8 cellular contexts compared by ENCODE assay signal in genomic region chr2:46299365-46300263, GRCh38. TPM values are rescaled to one million over a fixed set of nuclear protein-coding genes. Genes with fewer than 3 reads are reported as not detected.
A peak's percentile ranks its signal among the peaks of the same experiment; 100 is the strongest.
DNase-seq lines count a peak whose midpoint lies in the region; ATAC-seq, FAIRE-seq and TF ChIP-seq lines count a peak whose summit lies in the region.

No MANE protein-coding gene starts in this region.

- WGBS in H9 (ENCODE audit: extremely low coverage, insufficient read length, low lambda C conversion rate), result no CpG with 5 or more reads among the region's 40 CpGs
- WGBS in mesendoderm (ENCODE audit: extremely low coverage, insufficient coverage, low lambda C conversion rate), result no CpG with 5 or more reads among the region's 40 CpGs
- 6 to 10% methylated on average over 33 to 35 of the region's 40 CpGs for WGBS in tibial nerve, 2 donors

- peaks cover under 1 to 4% of the 10 kb centered on the region in 2 experiments; a peak in 2 of 5 replicates for H3K9me3 Mint-ChIP-seq in H9
- no peaks in the 10 kb centered on the region for H3K9me3 Mint-ChIP-seq in T-cell

- H3K23me2 ChIP-seq in H9 (ENCODE audit: insufficient read length, low read depth, low read length, poor library complexity, severe bottlenecking), result peaks cover 20% of the 10 kb centered on the region

- H3K27ac Mint-ChIP-seq in H9 (no peak overlapping the region), T-cell (peak overlapping the region in 1 of 2 donors; percentile 65)

- H4K20me1 ChIP-seq in H9 (ENCODE audit: control insufficient read depth, insufficient read depth, insufficient read length) (no peaks in the 10 kb centered on the region), endothelial cell of umbilical vein (replicated peaks; ENCODE audit: control insufficient read depth, extremely low read depth, insufficient read depth, low read length) (peaks cover 7% of the 10 kb centered on the region)

- H3K79me1 ChIP-seq in H9 (ENCODE audit: insufficient read depth, low read depth, low read length, poor library complexity, severe bottlenecking) (no peaks in the 10 kb centered on the region), mesendoderm (ENCODE audit: low read length) (no peaks in the 10 kb centered on the region)

- H3K27me3 ChIP-seq in AG04450 (ENCODE audit: control insufficient read depth, insufficient read depth, low read length) (no peaks in the 10 kb centered on the region), H9 (ENCODE audit: insufficient read depth, low read length) (peaks cover 45% of the 10 kb centered on the region), endothelial cell of umbilical vein (ENCODE audit: control insufficient read depth in 2 of 2, insufficient read depth in 2 of 2, low read length in 2 of 2) (no peaks in the 10 kb centered on the region), mesendoderm (ENCODE audit: insufficient read depth, low read length, poor library complexity) (peaks cover 44% of the 10 kb centered on the region), tibial nerve (no peaks in the 10 kb centered on the region)

- H3K9me1 ChIP-seq in endothelial cell of umbilical vein (replicated peaks; ENCODE audit: control insufficient read depth, extremely low read depth, insufficient read depth, low read length), result no peaks in the 10 kb centered on the region

- H3K9me3 ChIP-seq in AG04450 (ENCODE audit: control insufficient read depth, insufficient read depth, low read length) (peaks cover 11% of the 10 kb centered on the region), H9 (ENCODE audit: control insufficient read depth, low read depth, low read length) (no peaks in the 10 kb centered on the region), endothelial cell of umbilical vein (replicated peaks; ENCODE audit: control insufficient read depth, insufficient read depth, low read length) (no peaks in the 10 kb centered on the region), tibial nerve (no peaks in the 10 kb centered on the region)

- ATAC-seq in T-cell (replicated peaks in 1 of 4) (no peak), GM21447 (IDR thresholded peaks at IDR 0.05; ENCODE audit: unreplicated experiment) (no peak), GM21367 (IDR thresholded peaks at IDR 0.05; ENCODE audit: unreplicated experiment) (no peak)

- TF ChIP-seq POLR2A in endothelial cell of umbilical vein (IDR thresholded peaks at IDR 0.05; ENCODE audit: low read depth, low read length) (no peak), tibial nerve (IDR thresholded peaks at IDR 0.05) (no peak)

- H2AK5ac ChIP-seq in H9 (ENCODE audit: insufficient read length, low read length) (no peak overlapping the region), mesendoderm (ENCODE audit: low read length) (no peak overlapping the region)

- intact Hi-C loops in endothelial cell of umbilical vein (cut with micrococcal nuclease), result loop anchor here (1.0 to 5.0 kb wide), 7 partner anchors 16 to 289 kb away; no protein-coding TSS in a partner anchor

- dilution Hi-C loops in endothelial cell of umbilical vein (cut with MboI; ENCODE audit: extremely low pct_ligation_motif_present, low sequenced_read_pairs), result no loop called here

- H4K8ac ChIP-seq in H9 (replicated peaks; ENCODE audit: insufficient read length, low read depth, low read length) (no peak overlapping the region), mesendoderm (ENCODE audit: low read depth, low read length) (no peak overlapping the region)

- no peaks in the 10 kb centered on the region for H3K79me2 ChIP-seq in H9 (ENCODE audit: insufficient read depth, low read length)
- H3K79me2 ChIP-seq in endothelial cell of umbilical vein (ENCODE audit: control insufficient read depth, insufficient read depth, low read length), result peaks cover 71% of the 10 kb centered on the region
- no peaks in the 10 kb centered on the region for H3K79me2 ChIP-seq in mesendoderm (ENCODE audit: control insufficient read depth, insufficient read depth, low read length)

- H2BK120ac ChIP-seq in H9 (ENCODE audit: low read depth, low read length, poor library complexity, severe bottlenecking), result no peak overlapping the region
- H2BK120ac ChIP-seq in mesendoderm (ENCODE audit: low read depth, low read length), result no peak overlapping the region

- peak; percentile 8 to 74 for TF ChIP-seq EP300 in tibial nerve (IDR thresholded peaks at IDR 0.05)

- H3K36me3 ChIP-seq in endothelial cell of umbilical vein (ENCODE audit: control insufficient read depth in 2 of 2, extremely low read depth in 1 of 2, insufficient read depth in 2 of 2, low read length in 2 of 2), result no peaks in the 10 kb centered on the region
- no peaks in the 10 kb centered on the region for H3K36me3 ChIP-seq in mesendoderm (ENCODE audit: control insufficient read depth, insufficient read depth, low read length)
- H3K36me3 ChIP-seq in tibial nerve, result no peaks in the 10 kb centered on the region

- H3K9ac ChIP-seq in H9 (ENCODE audit: extremely low read depth, insufficient read length, low read length), result no peak overlapping the region
- peak overlapping the region; percentile 96 for H3K9ac ChIP-seq in endothelial cell of umbilical vein (replicated peaks; ENCODE audit: extremely low read depth, insufficient read depth, low read length)
- H3K9ac ChIP-seq in mesendoderm (ENCODE audit: low read length), result no peak overlapping the region

- H3K27me3 Mint-ChIP-seq in H9 (ENCODE audit: low read depth) (peaks cover 93% of the 10 kb centered on the region), T-cell (peaks cover 40 to 54% of the 10 kb centered on the region in 2 donors)

- H2BK15ac ChIP-seq in H9 (ENCODE audit: low read depth, low read length) (no peak overlapping the region), mesendoderm (replicated peaks; ENCODE audit: low read depth) (no peak overlapping the region)

- BruUV-seq in endothelial cell of umbilical vein (replicated peaks; lab: Mats Ljungman, UMichigan), result no TSS peak

- no peak overlapping the region for H3K18ac ChIP-seq in H9 (ENCODE audit: insufficient read length, low read depth, low read length)
- no peak overlapping the region for H3K18ac ChIP-seq in mesendoderm (ENCODE audit: low read length)

- H3T11ph ChIP-seq in H9 (ENCODE audit: low read length), result no peak overlapping the region

- peak overlapping the region; percentile 73 for H3K27ac ChIP-seq in AG04450 (ENCODE audit: low read depth, low read length)
- H3K27ac ChIP-seq in H9 (ENCODE audit: insufficient read length, low read depth, low read length), result no peak overlapping the region
- peak overlapping the region; percentile 81 for H3K27ac ChIP-seq in endothelial cell of umbilical vein (ENCODE audit: insufficient read depth, low read depth, low read length)
- no peak overlapping the region for H3K27ac ChIP-seq in mesendoderm (ENCODE audit: low read depth, low read length)
- peak overlapping the region; percentile 83 to 96 (median 92) for H3K27ac ChIP-seq in tibial nerve

- H3K4me1 ChIP-seq in H9 (ENCODE audit: insufficient read depth, low read length) (peaks cover 3% of the 10 kb centered on the region; the same call in 1 of the 2 replicates), endothelial cell of umbilical vein (ENCODE audit: control insufficient read depth, extremely low read depth, insufficient read depth, low read length) (peaks cover 45% of the 10 kb centered on the region), mesendoderm (ENCODE audit: control insufficient read depth, low read depth, low read length) (no peaks in the 10 kb centered on the region), tibial nerve (peaks cover 0 to 23% (median 14%) of the 10 kb centered on the region in 4 donors)

- peaks cover 0 to 1% (median under 1%) of the 10 kb centered on the region in 3 experiments; a peak in 3 of 7 replicates for H3K36me3 Mint-ChIP-seq in H9 (ENCODE audit: insufficient read depth in 1 of 3, low read depth in 3 of 3)
- no peaks in the 10 kb centered on the region for H3K36me3 Mint-ChIP-seq in T-cell

- no peak for FAIRE-seq in endothelial cell of umbilical vein (lab: Jason Lieb, UNC)

- H3K4me2 ChIP-seq in H9 (ENCODE audit: insufficient read depth, insufficient read length, low read length) (peak overlapping the region; percentile 66), endothelial cell of umbilical vein (ENCODE audit: insufficient read depth, low read length) (peak overlapping the region; percentile 82), mesendoderm (ENCODE audit: low read length) (peak overlapping the region; percentile 70)

- DNase-seq in AG04450 (ENCODE audit: low read depth, low spot score) (no peak), H9 (peak; percentile 51), T-cell (peak in 3 of 34 experiments; percentile 17 to 24 (median 20)), endothelial cell of umbilical vein (ENCODE audit: low read depth, low spot score) (peak; percentile 73), mesendoderm (peak; percentile 67), tibial nerve (ENCODE audit: low spot score in 2 of 2) (peak; percentile 31 to 65)

- no peak overlapping the region for H2BK5ac ChIP-seq in H9 (ENCODE audit: insufficient read length, low read length)
- H2BK5ac ChIP-seq in mesendoderm (ENCODE audit: low read length), result no peak overlapping the region

- CTCF ChIA-PET in AG04450 (lab: Charles Lee) (interaction anchor here (0.6 to 1.2 kb wide), 3 partner anchors 67 to 795 kb away, joined by 3 to 6 read pairs (median 4); no protein-coding TSS in a partner anchor), T-cell (lab: Charles Lee) (no interaction called here), endothelial cell of umbilical vein (lab: Charles Lee) (interaction anchor here (0.8 to 4.7 kb wide), 12 partner anchors 11 to 306 kb away, joined by 3 to 44 read pairs (median 4); no protein-coding TSS in a partner anchor)

- no peak overlapping the region for H2BK12ac ChIP-seq in H9 (ENCODE audit: insufficient read length, low read depth, low read length)

- peaks cover 40 to 44% of the 10 kb centered on the region in 2 experiments for H3K4me1 Mint-ChIP-seq in H9
- H3K4me1 Mint-ChIP-seq in T-cell, result peaks cover 38 to 47% (median 47%) of the 10 kb centered on the region in 3 donors

- H3K23ac ChIP-seq in H9 (ENCODE audit: insufficient read length, low read depth, low read length) (no peak overlapping the region), mesendoderm (ENCODE audit: low read length) (no peak overlapping the region)

- H3K14ac ChIP-seq in H9 (ENCODE audit: insufficient read depth, low read length), result no peak overlapping the region

- TF ChIP-seq CTCF in AG04450 (IDR thresholded peaks at IDR 0.05; ENCODE audit: low read depth, low read length) (no peak), H9 (conservative IDR thresholded peaks at IDR 0.05) (no peak), endothelial cell of umbilical vein (IDR thresholded peaks at IDR 0.05; ENCODE audit: extremely low read depth in 1 of 2, insufficient read depth in 1 of 2, low read depth in 1 of 2, low read length in 2 of 2) (peak in 1 of 2 donors; percentile 18), tibial nerve (IDR thresholded peaks at IDR 0.05) (no peak)

- H2AFZ ChIP-seq in H9 (ENCODE audit: low read length) (no peak overlapping the region), endothelial cell of umbilical vein (ENCODE audit: low read depth, low read length) (peak overlapping the region; percentile 46)

- no peak overlapping the region for H4K91ac ChIP-seq in H9 (ENCODE audit: insufficient read length, low read depth, low read length)

- H3K56ac ChIP-seq in H9 (ENCODE audit: insufficient read length, low read depth, low read length) (no peak overlapping the region), mesendoderm (ENCODE audit: low read length) (peak overlapping the region; percentile 64)

- H3K4ac ChIP-seq in H9 (ENCODE audit: low read depth, low read length) (no peak overlapping the region), mesendoderm (ENCODE audit: low read depth, low read length) (no peak overlapping the region)

- H2BK20ac ChIP-seq in H9 (ENCODE audit: low read depth, low read length, poor library complexity, severe bottlenecking), result no peak overlapping the region

- H3K4me3 ChIP-seq in AG04450 (ENCODE audit: low read depth, low read length) (peak overlapping the region; percentile 97), endothelial cell of umbilical vein (replicated peaks in 1 of 3; ENCODE audit: insufficient read depth in 1 of 3, low read depth in 1 of 3, low read length in 3 of 3) (peak overlapping the region; percentile 64 to 86 (median 66)), mesendoderm (ENCODE audit: low read length) (no peak overlapping the region), tibial nerve (peak overlapping the region; percentile 66 to 89 (median 81))

- POLR2A ChIA-PET in AG04450 (lab: Yijun Ruan, JAX), result interaction anchor here (0.7 to 0.8 kb wide), 2 partner anchors 151 to 236 kb away, joined by 8 to 12 read pairs; no protein-coding TSS in a partner anchor
- POLR2A ChIA-PET in T-cell (lab: Charles Lee), result no interaction called here
- POLR2A ChIA-PET in endothelial cell of umbilical vein (lab: Charles Lee), result interaction anchor here (0.6 kb wide), 1 partner anchor 50 kb away, joined by 3 read pairs; no protein-coding TSS in a partner anchor

- H4K5ac ChIP-seq in H9 (ENCODE audit: insufficient read length, low read depth, low read length) (no peak overlapping the region), mesendoderm (ENCODE audit: low read length) (no peak overlapping the region)

- H3K4me3 Mint-ChIP-seq in H9, result peak overlapping the region; percentile 48 to 78
- H3K4me3 Mint-ChIP-seq in T-cell, result peak overlapping the region; percentile 74 to 89 (median 88)

RNA-seq across cellular contexts. Expression of gene EPAS1, which starts 2.4 kb away (rescaled TPM):
- polyA plus RNA-seq in AG04450 (2011; rRNA removed) (506 and 522 TPM in 2 replicates), endothelial cell of umbilical vein (214 and 229 TPM in 2 replicates)
- 444 and 588 TPM in 2 replicates for polyA minus RNA-seq in AG04450 (2011; rRNA and poly(A)+ RNA removed)
- total RNA-seq in H9 (2021) (1.1 and 1.4 TPM in 2 replicates), T-cell (1 to 10 TPM; 1.0 to 4.0 (median 3.0) TPM), endothelial cell of umbilical vein (374 and 397 TPM in 2 replicates), tibial nerve (100 to 1,000 TPM; 110 to 451 (median 231) TPM)
- 316 and 329 TPM in 2 replicates for polyA plus RNA-seq in endothelial cell of umbilical vein (2011; cell fraction: cytosol; rRNA removed)
- polyA plus RNA-seq in endothelial cell of umbilical vein (2011; cell fraction: nucleus; rRNA removed), result 257 and 293 TPM in 2 replicates
- 294 and 311 TPM in 2 replicates for polyA plus RNA-seq in endothelial cell of umbilical vein (2012)
- 334 and 376 TPM in 2 replicates for polyA minus RNA-seq in endothelial cell of umbilical vein
- polyA minus RNA-seq in endothelial cell of umbilical vein (2011; cell fraction: cytosol; rRNA and poly(A)+ RNA removed), result 84.9 TPM
- polyA minus RNA-seq in endothelial cell of umbilical vein (2011; cell fraction: nucleus; rRNA and poly(A)+ RNA removed), result 192 and 214 TPM in 2 replicates
- 0.81 TPM for polyA plus RNA-seq in mesendoderm (2013, experiment 1 of 2)
- 1.1 TPM for polyA plus RNA-seq in mesendoderm (2013, experiment 2 of 2)

Comparison
In these comparisons a context has a peak if more than half of its experiments do, and no peak if none do; other contexts are left out.
1. H3K27ac ChIP-seq: peak in AG04450 (single experiment), endothelial cell of umbilical vein (single experiment) and tibial nerve (4 of 4); none in H9 (single experiment) and mesendoderm (single experiment).
2. RNA of gene EPAS1, which starts 2.4 kb away (total RNA-seq): 374 to 397 TPM in endothelial cell of umbilical vein and 110 to 451 TPM in tibial nerve; 1.0 to 4.0 TPM in T-cell and 1.1 to 1.4 TPM in H9; every median in the first group is over 10 times any median in the second.
3. CTCF ChIA-PET loops: an anchor here in AG04450 (0.6 to 1.2 kb wide) and endothelial cell of umbilical vein (0.8 to 4.7 kb wide); none called in T-cell.
4. POLR2A ChIA-PET loops: an anchor here in AG04450 (0.7 to 0.8 kb wide) and endothelial cell of umbilical vein (0.6 kb wide); none called in T-cell.
5. Peak in every context shown above with its lines, with median percentiles within 50 percentile points of each other: H3K4me2 ChIP-seq.